Comparison of ENCODE assay signal across 13 cellular contexts in the genomic region with DNA sequence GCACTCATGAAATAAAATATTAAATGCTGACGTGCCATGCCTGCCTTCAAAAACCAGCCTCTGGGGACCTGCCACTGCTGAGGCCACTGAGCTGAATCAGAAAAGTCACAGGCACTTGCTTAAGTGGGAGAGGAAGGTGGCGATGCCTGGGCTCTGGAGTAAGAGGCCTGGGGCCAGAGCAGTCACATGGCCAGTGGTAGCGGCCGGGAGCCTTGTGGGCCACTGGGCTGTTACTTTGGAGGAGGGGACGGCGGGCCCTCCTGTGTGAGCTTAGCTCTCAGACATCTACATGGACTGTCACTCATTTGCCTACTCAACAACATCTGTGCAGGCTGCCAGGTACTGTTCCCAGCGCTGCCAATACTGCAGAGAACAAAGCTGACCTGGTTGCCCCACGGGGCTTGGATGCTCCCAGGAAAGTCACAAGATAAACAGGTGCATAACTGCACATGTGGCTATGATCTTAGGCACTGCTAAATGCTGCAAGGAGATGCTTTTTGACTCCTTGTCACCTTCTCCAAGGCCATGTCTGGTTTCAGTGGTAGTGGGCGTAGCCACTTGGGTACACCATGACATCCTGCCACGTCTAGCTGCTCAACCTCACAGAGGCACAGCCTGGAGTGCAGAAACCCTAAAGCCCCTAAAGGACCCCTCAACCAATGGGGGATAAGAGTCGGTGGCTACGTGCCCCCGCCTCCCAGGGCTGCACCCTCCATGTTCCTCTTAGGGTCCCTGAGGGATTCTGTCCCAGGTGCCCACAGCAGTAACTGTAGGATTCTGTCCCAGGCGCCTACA. TPM values are rescaled to one million over a fixed set of nuclear protein-coding genes. Genes with fewer than 3 reads are reported as not detected.
DNase-seq lines count a peak whose midpoint lies in the region; ATAC-seq and TF ChIP-seq lines count a peak whose summit lies in the region.
"Had no signal": no experiment of that assay in that cellular context is flagged by ENCODE, and none has a peak within 500 bp of the region (broad histone marks: within the 10 kb centered on the region; RNA-seq: fewer than 3 reads in every experiment).

No MANE protein-coding gene starts in this region.

- TF ChIP-seq EP300 in stomach (IDR thresholded peaks at IDR 0.05): no peak

- no peak for TF ChIP-seq POLR2A in stomach (IDR thresholded peaks at IDR 0.05)

- peaks cover 4 to 8% (median 5%) of the 10 kb centered on the region in 3 donors for H3K27me3 Mint-ChIP-seq in immature natural killer cell (ENCODE audit: low read depth in 3 of 3)

- peaks cover 0 to 21% (median 2%) of the 10 kb centered on the region in 4 donors for H3K36me3 ChIP-seq in stomach
- H3K36me3 ChIP-seq: uterus had no signal

- peaks cover 0 to 6% (median 3%) of the 10 kb centered on the region in 3 donors for H3K36me3 Mint-ChIP-seq in immature natural killer cell

- intact Hi-C loops in stomach (cut with DNase I; ENCODE audit: low total_unique reads): no loop called here

- no peak overlapping the region for H3K4me3 ChIP-seq in stomach
- H3K4me3 ChIP-seq: A549, uterus had no signal

- peaks cover 32 to 92% (median 61%) of the 10 kb centered on the region in 4 donors for H3K4me1 ChIP-seq in stomach

- ATAC-seq in HG02884 (IDR thresholded peaks at IDR 0.05; ENCODE audit: unreplicated experiment) (no peak), GM21576 (IDR thresholded peaks at IDR 0.05; ENCODE audit: unreplicated experiment) (no peak)
- ATAC-seq: A549, PC-3 had no signal

- peaks cover 43 to 51% of the 10 kb centered on the region in 2 donors for H3K4me1 Mint-ChIP-seq in immature natural killer cell

- H3K9me3 ChIP-seq in stomach: no peaks in the 10 kb centered on the region
- H3K9me3 ChIP-seq: uterus had no signal

- DNase-seq in activated T-cell treated with anti-CD3 and anti-CD28 coated beads, Interleukin-2, amount 50 U/mL, for 1 hour: peak; percentile 36
- DNase-seq in activated T-cell treated with anti-CD3 and anti-CD28 coated beads, Interleukin-2, amount 50 U/mL, for 48 hours: no peak
- peak; percentile 27 for DNase-seq in T-helper 9 cell
- DNase-seq in immature natural killer cell: peak in 1 of 3 donors; percentile 55
- no peak for DNase-seq in stomach
- DNase-seq in NCI-H1048 (lab: John Stamatoyannopoulos, UW): no peak
- DNase-seq: brain microvascular endothelial cell, DMS79 treated with DMSO at 0.1 percent for 48 hours, PC-3, uterus had no signal

- H3K27me3 ChIP-seq in stomach: no peaks in the 10 kb centered on the region
- H3K27me3 ChIP-seq: brain microvascular endothelial cell, uterus had no signal

- WGBS in stomach, 5 donors: 83 to 88% (median 87%) methylated on average over 14 of the region's 14 CpGs

- TF ChIP-seq CTCF in stomach (IDR thresholded peaks at IDR 0.05): no peak

- H3K27ac ChIP-seq in stomach: peak overlapping the region in 3 of 5 donors; percentile 27 to 72 (median 67)
- H3K27ac ChIP-seq: brain microvascular endothelial cell, uterus had no signal

- no peaks in the 10 kb centered on the region for H3K9me3 Mint-ChIP-seq in immature natural killer cell

- peak overlapping the region in 4 of 6 donors; percentile 6 to 69 (median 35) for H3K27ac Mint-ChIP-seq in immature natural killer cell

- peak overlapping the region in 2 of 5 donors; percentile 18 to 51 for H3K4me3 Mint-ChIP-seq in immature natural killer cell

RNA-seq across cellular contexts. Expression of a gene that starts 11.6 kb away (rescaled TPM):
- polyA plus RNA-seq in immature natural killer cell: 100 to 1,000 TPM; 193 to 268 (median 235) TPM
- total RNA-seq in stomach: 100 to 1,000 TPM in 3 of 5 donors, 10 to 100 TPM in 2; 40.3 to 184 (median 173) TPM
- polyA plus RNA-seq in stomach: 100 to 1,000 TPM in 2 of 3 donors, 10 to 100 TPM in 1; 52.7 to 187 (median 184) TPM

RNA-seq across cellular contexts. Expression of a gene that starts 42.0 kb away (rescaled TPM):
- polyA plus RNA-seq in immature natural killer cell: 10 to 100 TPM; 18.0 to 28.0 (median 20.7) TPM
- total RNA-seq in stomach: 10 to 100 TPM; 29.5 to 62.4 (median 43.7) TPM
- polyA plus RNA-seq in stomach: 10 to 100 TPM; 10.5 to 14.3 (median 13.6) TPM

Comparison
In these comparisons a context has a peak if more than half of its experiments do, and no peak if none do; other contexts are left out.
1. DNase-seq: peak in activated T-cell treated with anti-CD3 and anti-CD28 coated beads, Interleukin-2, amount 50 U/mL, for 1 hour (single experiment) and T-helper 9 cell (single experiment); none in activated T-cell treated with anti-CD3 and anti-CD28 coated beads, Interleukin-2, amount 50 U/mL, for 48 hours (0 of 2), stomach (single experiment) and NCI-H1048 (single experiment).